10 cellular contexts compared by ENCODE assay signal in the genomic region with DNA sequence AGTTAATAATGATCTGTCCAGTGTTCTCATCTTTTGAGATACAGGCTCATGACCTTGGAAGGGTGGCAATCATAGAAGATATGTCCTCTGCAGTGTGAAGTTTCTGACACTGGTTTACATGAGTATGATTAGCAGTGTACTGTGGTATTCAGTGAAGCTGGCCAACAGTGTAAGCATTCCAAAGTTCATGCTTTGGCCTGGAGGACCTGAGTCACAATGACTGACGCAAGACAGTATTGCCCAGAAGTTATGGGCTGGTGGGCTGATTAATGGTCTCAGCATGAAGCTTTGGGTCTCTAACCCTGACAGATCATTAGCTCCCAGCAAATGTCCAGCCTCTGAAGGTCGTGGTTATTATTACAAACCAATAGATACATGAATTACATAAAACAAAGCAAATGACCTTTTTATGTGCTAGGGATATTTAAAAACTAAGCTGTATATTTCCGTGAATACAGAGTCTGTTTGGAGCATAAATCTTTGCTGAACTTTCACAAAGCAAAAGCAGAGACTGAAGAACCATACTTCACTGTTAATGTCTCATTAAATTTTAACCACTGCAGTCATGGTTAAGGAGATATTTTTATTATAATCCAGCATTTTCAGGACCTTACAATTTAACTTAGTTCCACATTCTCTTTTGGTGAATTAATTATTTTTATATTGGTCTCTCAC. TPM values are rescaled to one million over a fixed set of nuclear protein-coding genes. Genes with fewer than 3 reads are reported as not detected.
DNase-seq lines count a peak whose midpoint lies in the region; ATAC-seq and TF ChIP-seq lines count a peak whose summit lies in the region.
"Had no signal": no experiment of that assay in that cellular context is flagged by ENCODE, and none has a peak within 500 bp of the region (broad histone marks: within the 10 kb centered on the region; RNA-seq: fewer than 3 reads in every experiment).

No MANE protein-coding gene starts in this region.

- 0 to 2% methylated on average over 3 of the region's 3 CpGs for WGBS in GM23248 (ENCODE audit: low coverage in 1 of 2, low lambda C conversion rate in 2 of 2, missing lambda C conversion rate in 2 of 2), 2 experiments
- 52 to 54% methylated on average over 3 of the region's 3 CpGs for WGBS in heart right ventricle, 2 donors

- H3K9me3 ChIP-seq in GM23248 (ENCODE audit: low read depth) (no peaks in the 10 kb centered on the region), adipocyte (ENCODE audit: control insufficient read depth, low read length) (no peaks in the 10 kb centered on the region), heart right ventricle (no peaks in the 10 kb centered on the region), gastrocnemius medialis (no peaks in the 10 kb centered on the region)

- in situ Hi-C loops in GM23248 (cut with MboI) (loop anchor here (25.0 kb wide), 1 partner anchor 449 kb away; no protein-coding TSS in a partner anchor), gastrocnemius medialis (cut with MboI; ENCODE audit: low sequenced_read_pairs in 4 of 4) (loop anchor here in 2 of 4 donors (25.0 kb wide), 1 partner anchor 449 kb away; no protein-coding TSS in a partner anchor)

- H3F3A ChIP-seq in GM23248 (ENCODE audit: insufficient read depth), result peaks cover 13% of the 10 kb centered on the region

- peak overlapping the region; percentile 72 for H3K4me2 ChIP-seq in GM23248 (ENCODE audit: unreplicated experiment)

- H3K9me2 ChIP-seq in GM23248 (ENCODE audit: insufficient read depth), result no peaks in the 10 kb centered on the region

- peak; percentile 91 to 98 (median 93) for ATAC-seq in heart right ventricle
- peak; percentile 95 to 99 for ATAC-seq in gastrocnemius medialis

- H3K27ac ChIP-seq in GM23248 (peak overlapping the region; percentile 93), heart right ventricle (peak overlapping the region; percentile 6 to 79 (median 62)), gastrocnemius medialis (peak overlapping the region; percentile 4 to 57 (median 34))

- no peak for TF ChIP-seq POLR2A in gastrocnemius medialis (IDR thresholded peaks at IDR 0.05)

- peak overlapping the region; percentile 38 for H3K4me3 ChIP-seq in GM23248
- H3K4me3 ChIP-seq in adipocyte (ENCODE audit: low read length), result peak overlapping the region; percentile 33
- no peak overlapping the region for H3K4me3 ChIP-seq in heart right ventricle
- no peak overlapping the region for H3K4me3 ChIP-seq in gastrocnemius medialis

- H3K4me1 ChIP-seq in GM23248 (ENCODE audit: insufficient read depth) (peaks cover 19% of the 10 kb centered on the region), adipocyte (ENCODE audit: control insufficient read depth, insufficient read depth, low read length) (peaks cover 28% of the 10 kb centered on the region), heart right ventricle (peaks cover 0 to 24% (median 14%) of the 10 kb centered on the region in 9 donors), gastrocnemius medialis (peaks cover 6 to 12% of the 10 kb centered on the region in 2 donors)

- TF ChIP-seq CTCF in heart right ventricle (IDR thresholded peaks at IDR 0.05) (no peak), gastrocnemius medialis (IDR thresholded peaks at IDR 0.05 in 4 of 5, conservative IDR thresholded peaks at IDR 0.05 in 1 of 5) (no peak)

- peak; percentile 97 for DNase-seq in GM23248
- peak; percentile 96 for DNase-seq in adipocyte (ENCODE audit: low read depth)
- peak in 1 of 2 donors; percentile 53 for DNase-seq in heart right ventricle
- DNase-seq in gastrocnemius medialis, result peak; percentile 20 to 57
- no peak for DNase-seq in amygdala (lab: John Stamatoyannopoulos, UW)
- DNase-seq in NCI-H446 treated with DMSO at 0.1 percent for 48 hours (lab: John Stamatoyannopoulos, UW), result no peak
- DNase-seq in NCI-H1092 treated with DMSO at 0.1 percent for 48 hours (lab: John Stamatoyannopoulos, UW), result no peak
- no peak for DNase-seq in activated CD8-positive, alpha-beta memory T cell treated with anti-CD3 and anti-CD28 coated beads for 24 hours
- DNase-seq: Karpas-422, retina had no signal

- H4K20me1 ChIP-seq in GM23248 (ENCODE audit: insufficient read depth), result no peaks in the 10 kb centered on the region

- intact Hi-C loops in heart right ventricle (cut with DNase I), result loop anchor here in 2 of 10 donors (10.0 kb wide), 2 partner anchors 81 to 101 kb away; no protein-coding TSS in a partner anchor
- intact Hi-C loops in gastrocnemius medialis (cut with DNase I; ENCODE audit: low total_unique reads), result no loop called here

- no peaks in the 10 kb centered on the region for H3K79me2 ChIP-seq in GM23248 (ENCODE audit: insufficient read depth)

- H3K36me3 ChIP-seq in GM23248 (ENCODE audit: low read depth) (no peaks in the 10 kb centered on the region), adipocyte (ENCODE audit: control insufficient read depth, insufficient read depth, low read length, severe bottlenecking) (no peaks in the 10 kb centered on the region), heart right ventricle (no peaks in the 10 kb centered on the region), gastrocnemius medialis (no peaks in the 10 kb centered on the region)

- H3K27me3 ChIP-seq in GM23248 (replicated peaks; ENCODE audit: insufficient read depth), result no peaks in the 10 kb centered on the region
- no peaks in the 10 kb centered on the region for H3K27me3 ChIP-seq in adipocyte (replicated peaks; ENCODE audit: control insufficient read depth, insufficient read depth, low read length)
- H3K27me3 ChIP-seq in heart right ventricle, result no peaks in the 10 kb centered on the region
- no peaks in the 10 kb centered on the region for H3K27me3 ChIP-seq in gastrocnemius medialis

- peak overlapping the region; percentile 63 for H2AFZ ChIP-seq in GM23248

- H3K9ac ChIP-seq in GM23248 (peak overlapping the region; percentile 68), adipocyte (ENCODE audit: low read length) (peak overlapping the region; percentile 70)

RNA-seq across cellular contexts. Expression of a gene that starts 28.3 kb away (rescaled TPM):
- total RNA-seq in GM23248 (2014; rRNA removed; shearing (Covaris generic)), result 53.0 and 58.8 TPM in 2 replicates
- polyA plus RNA-seq in GM23248 (2016; fragmentation: Nextera tagmentation; extraction: Ambion mirVana), result 35.9 and 36.3 TPM in 2 replicates
- total RNA-seq in heart right ventricle, result 10 to 100 TPM; 46.4 to 56.4 (median 52.8) TPM
- polyA plus RNA-seq in heart right ventricle, result 10 to 100 TPM; 30.5 to 33.2 TPM
- total RNA-seq in gastrocnemius medialis, result 100 to 1,000 TPM in 2 of 4 donors, 10 to 100 TPM in 2; 84.4 to 222 (median 97.6) TPM

Comparison
In these comparisons a context has a peak if more than half of its experiments do, and no peak if none do; other contexts are left out.
1. DNase-seq: peak in GM23248 (single experiment), adipocyte (single experiment) and gastrocnemius medialis (2 of 2); none in amygdala (0 of 56), NCI-H446 treated with DMSO at 0.1 percent for 48 hours (single experiment), NCI-H1092 treated with DMSO at 0.1 percent for 48 hours (single experiment) and activated CD8-positive, alpha-beta memory T cell treated with anti-CD3 and anti-CD28 coated beads for 24 hours (single experiment).
2. H3K27ac ChIP-seq: peak in every context shown above with its lines; median percentile 93 in GM23248; 62 in heart right ventricle; 34 in gastrocnemius medialis.
3. H3K4me3 ChIP-seq: peak in GM23248 (single experiment) and adipocyte (single experiment); none in heart right ventricle (0 of 10) and gastrocnemius medialis (0 of 4).